ENCODE assay signal across 8 cellular contexts in the genomic region with DNA sequence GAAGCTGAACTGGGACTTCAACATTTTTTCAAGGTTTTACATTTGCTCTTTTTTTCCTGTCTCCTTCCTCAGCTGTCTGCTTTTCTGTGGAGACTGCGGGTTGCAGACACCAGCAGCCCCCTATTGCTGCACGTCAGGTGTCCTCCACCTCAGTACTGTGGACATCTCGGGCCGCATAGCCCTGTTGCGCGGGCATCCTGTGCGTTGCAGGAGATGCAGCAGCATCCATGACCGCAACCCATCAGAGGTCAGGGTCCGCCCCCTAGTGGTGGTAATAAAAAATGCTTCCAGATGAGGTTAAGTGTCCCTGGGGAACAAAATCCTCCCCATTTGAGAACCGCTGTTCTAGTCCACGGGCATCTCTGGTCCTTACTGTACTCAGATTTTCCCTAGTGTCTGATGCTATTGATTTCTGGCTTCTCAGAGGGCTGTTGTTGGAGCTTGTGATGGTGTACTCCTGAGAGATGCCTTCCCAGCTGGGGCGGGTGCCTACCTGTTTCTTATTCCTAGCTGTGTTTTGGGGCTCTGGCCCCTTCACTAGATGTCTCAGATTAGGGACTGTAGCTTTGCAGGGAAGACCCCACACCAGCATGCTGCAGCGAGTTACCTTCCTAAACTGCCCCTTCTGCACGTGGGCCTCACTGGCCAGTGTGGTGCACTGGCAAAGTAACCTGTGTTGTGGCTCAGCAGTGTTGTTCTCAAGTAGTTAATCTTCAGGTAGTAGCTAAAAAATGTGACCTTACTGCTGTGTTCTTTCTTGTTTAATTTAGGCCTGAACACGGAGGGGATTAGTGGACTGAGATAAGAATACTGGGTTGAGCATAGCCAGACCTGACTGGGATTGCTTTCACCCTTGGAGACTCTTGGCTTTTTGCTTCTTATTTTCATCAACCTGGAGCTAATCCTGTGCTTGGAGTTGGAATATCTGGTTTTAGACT. TPM values are rescaled to one million over a fixed set of nuclear protein-coding genes. Genes with fewer than 3 reads are reported as not detected.
A peak's percentile ranks its signal among the peaks of the same experiment; 100 is the strongest.
DNase-seq lines count a peak whose midpoint lies in the region; ATAC-seq and TF ChIP-seq lines count a peak whose summit lies in the region.

No MANE protein-coding gene starts in this region.

- DNase-seq in AG09319 (ENCODE audit: extremely low read depth, low read depth) (peak; percentile 55), NCI-H69 (lab: John Stamatoyannopoulos, UW) (peak; percentile 67), ecto neural progenitor cell (ENCODE audit: low spot score) (peak; percentile 83), medulla oblongata (ENCODE audit: extremely low spot score) (peak; percentile 85)
- peak; percentile 81 for DNase-seq in activated CD4-positive, alpha-beta memory T cell treated with anti-CD3 and anti-CD28 coated beads for 36 hours
- peak; percentile 41 for DNase-seq in stimulated activated CD8-positive, alpha-beta memory T cell treated with anti-CD3 and anti-CD28 coated beads, Interleukin-15, amount 100 ng/mL, for 1 hour (ENCODE audit: low read depth)

- no peak overlapping the region for H3K27ac Mint-ChIP-seq in activated CD4-positive, alpha-beta memory T cell treated with anti-CD3 and anti-CD28 coated beads for 36 hours

- H3K9me3 Mint-ChIP-seq in activated CD4-positive, alpha-beta memory T cell treated with anti-CD3 and anti-CD28 coated beads for 36 hours: no peaks in the 10 kb centered on the region

- H3K4me1 Mint-ChIP-seq in activated CD4-positive, alpha-beta memory T cell treated with anti-CD3 and anti-CD28 coated beads for 36 hours (ENCODE audit: low read depth): peaks cover 29% of the 10 kb centered on the region

- peaks cover 43% of the 10 kb centered on the region for H3K36me3 Mint-ChIP-seq in activated CD4-positive, alpha-beta memory T cell treated with anti-CD3 and anti-CD28 coated beads for 36 hours

- ATAC-seq in GM18870 (IDR thresholded peaks at IDR 0.05; ENCODE audit: unreplicated experiment) (peak; percentile 68), HG03442 (IDR thresholded peaks at IDR 0.05; ENCODE audit: unreplicated experiment) (peak; percentile 61)

- no peaks in the 10 kb centered on the region for H3K27me3 Mint-ChIP-seq in activated CD4-positive, alpha-beta memory T cell treated with anti-CD3 and anti-CD28 coated beads for 36 hours

- POLR2A ChIA-PET in activated CD4-positive, alpha-beta memory T cell treated with anti-CD3 and anti-CD28 coated beads for 36 hours (lab: Charles Lee): interaction anchor here (0.6 to 1.3 kb wide), 2 partner anchors 27 to 135 kb away, joined by 3 to 8 read pairs; no protein-coding TSS in a partner anchor

- H3K4me3 Mint-ChIP-seq in activated CD4-positive, alpha-beta memory T cell treated with anti-CD3 and anti-CD28 coated beads for 36 hours: no peak overlapping the region

- intact Hi-C loops in activated CD4-positive, alpha-beta memory T cell treated with anti-CD3 and anti-CD28 coated beads for 36 hours (cut with micrococcal nuclease): loop anchor here (1.0 to 2.0 kb wide), 3 partner anchors 26 to 151 kb away; a partner anchor contains a TSS

- CTCF ChIA-PET in activated CD4-positive, alpha-beta memory T cell treated with anti-CD3 and anti-CD28 coated beads for 36 hours (lab: Charles Lee): interaction anchor here (0.7 to 6.5 kb wide), 35 partner anchors 9 to 795 kb away, joined by 3 to 55 read pairs (median 4); a partner anchor contains a TSS

- peak; percentile 71 for TF ChIP-seq CTCF in AG09319 (IDR thresholded peaks at IDR 0.05; ENCODE audit: low read depth, low read length)

RNA-seq across cellular contexts. Expression of a gene that starts 28.2 kb away (rescaled TPM):
- total RNA-seq in activated CD4-positive, alpha-beta memory T cell treated with anti-CD3 and anti-CD28 coated beads for 36 hours: 100 to 1,000 TPM; 197 to 199 TPM

RNA-seq across cellular contexts. Expression of a gene that starts 43.5 kb away (rescaled TPM):
- 10 to 100 TPM; 41.1 to 42.6 TPM for total RNA-seq in activated CD4-positive, alpha-beta memory T cell treated with anti-CD3 and anti-CD28 coated beads for 36 hours

Comparison
In these comparisons a context has a peak if more than half of its experiments do, and no peak if none do; other contexts are left out.
1. Peak in every context shown above with its lines: DNase-seq and ATAC-seq.